ENCODE assay signal across 2 cellular contexts in genomic region chr7:132915652-132916051, GRCh38.
TF ChIP-seq lines count a peak whose summit lies in the region.

No MANE protein-coding gene starts in this region.

TF ChIP-seq in GM23338, 12 proteins besides CTCF, POLR2A, EP300 and RAD21 (continued from another document):
- TF ChIP-seq ETS1 (IDR thresholded peaks at IDR 0.05) = no peak
- TF ChIP-seq ZNF462 (CRISPR knock-in tag; IDR thresholded peaks at IDR 0.05) = no peak
- TF ChIP-seq ZNF331 (CRISPR knock-in tag; IDR thresholded peaks at IDR 0.05; ENCODE audit: low read depth) = no peak

TF ChIP-seq in HepG2, 621 proteins besides CTCF, POLR2A, EP300 and RAD21 (continued from another document):
- TF ChIP-seq PHB2 (IDR thresholded peaks at IDR 0.05; ENCODE audit: partially characterized antibody) (no peak), HNF1A (IDR thresholded peaks at IDR 0.05; ENCODE audit: low read depth) (peak; percentile 64), HNF1A (CRISPR knock-in tag; IDR thresholded peaks at IDR 0.05; ENCODE audit: borderline replicate concordance) (peak; percentile 22; the same call in 1 of the 2 replicates), ZBTB44 (CRISPR knock-in tag; IDR thresholded peaks at IDR 0.05) (no peak), SOX5 (CRISPR knock-in tag; IDR thresholded peaks at IDR 0.05; ENCODE audit: borderline replicate concordance) (0 out of 2 replicates have a peak, but pooled peaks have one; percentile 43), GPBP1L1 (CRISPR knock-in tag; IDR thresholded peaks at IDR 0.05) (no peak), CENPBD1 (CRISPR knock-in tag; IDR thresholded peaks at IDR 0.05; ENCODE audit: borderline replicate concordance, low read depth) (no peak), ZNF784 (CRISPR knock-in tag; IDR thresholded peaks at IDR 0.05; ENCODE audit: borderline replicate concordance) (no peak), AHDC1 (CRISPR knock-in tag; IDR thresholded peaks at IDR 0.05; ENCODE audit: borderline replicate concordance) (no peak), YEATS2 (CRISPR knock-in tag; IDR thresholded peaks at IDR 0.05; ENCODE audit: borderline replicate concordance) (no peak), ZNF280D (CRISPR knock-in tag; IDR thresholded peaks at IDR 0.05) (no peak), KAT2B (IDR thresholded peaks at IDR 0.05; ENCODE audit: borderline replicate concordance, low read depth, low read length) (no peak), SOX13 (IDR thresholded peaks at IDR 0.05) (no peak), SOX13 (CRISPR knock-in tag; conservative IDR thresholded peaks at IDR 0.05 in 1 of 2, IDR thresholded peaks at IDR 0.05 in 1 of 2) (peak in 1 of 2 experiments; percentile 62; a peak in 1 of 4 replicates), HOMEZ (CRISPR knock-in tag; IDR thresholded peaks at IDR 0.05; ENCODE audit: low read depth) (peak; percentile 51; the same call in 1 of the 2 replicates), ZNF251 (CRISPR knock-in tag; IDR thresholded peaks at IDR 0.05) (no peak)
TF ChIP-seq in HepG2: peak in this region for 4.
